Comparison of ENCODE assay signal across 32 cellular contexts in the genomic region with DNA sequence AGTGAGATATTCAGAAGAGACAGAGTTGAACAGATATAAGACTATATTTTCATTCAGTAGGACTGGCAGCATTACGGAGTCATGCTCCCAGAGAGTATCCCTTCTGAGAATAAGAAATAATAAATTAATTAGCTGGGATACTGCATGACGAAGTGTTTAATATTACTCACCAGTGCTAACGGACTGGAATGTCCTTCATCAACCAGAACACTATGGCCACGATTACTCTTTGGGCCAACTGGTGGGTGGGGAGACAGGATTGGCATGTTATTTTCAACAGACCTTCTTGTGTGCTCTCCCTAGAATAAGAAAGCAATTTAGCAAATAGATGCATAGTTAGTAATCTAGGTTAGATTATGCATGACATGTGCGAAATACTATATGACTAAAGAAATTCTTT. TPM values are rescaled to one million over a fixed set of nuclear protein-coding genes. Genes with fewer than 3 reads are reported as not detected.
"Had no signal": no experiment of that assay in that cellular context is flagged by ENCODE, and none has a peak within 500 bp of the region (broad histone marks: within the 10 kb centered on the region; RNA-seq: fewer than 3 reads in every experiment).

No MANE protein-coding gene starts in this region.

- H3K27ac ChIP-seq: coronary artery, dorsolateral prefrontal cortex, epithelial cell of prostate, esophagus squamous epithelium, gastrocnemius medialis, heart right ventricle, left lung, lower lobe of right lung had no signal

- H3K4me3 Mint-ChIP-seq: mesothelial cell of epicardium; naive thymus-derived CD4-positive, alpha-beta T cell had no signal

- H3K27me3 ChIP-seq: dorsolateral prefrontal cortex, esophagus squamous epithelium, gastrocnemius medialis, left lung had no signal

- H3K36me3 ChIP-seq: esophagus squamous epithelium, gastrocnemius medialis, heart right ventricle, left lung, lower lobe of right lung had no signal

- H3K36me3 Mint-ChIP-seq: mesothelial cell of epicardium had no signal

- ATAC-seq: esophagus mucosa; gastrocnemius medialis; heart right ventricle; left cardiac atrium; left ventricle myocardium superior; lower lobe of right lung; mucosa of descending colon; naive thymus-derived CD4-positive, alpha-beta T cell had no signal

- H3K9me3 ChIP-seq: esophagus squamous epithelium, gastrocnemius medialis, heart right ventricle, left lung, lower lobe of right lung, mucosa of descending colon had no signal

- DNase-seq: dermis blood vessel endothelial cell; dorsolateral prefrontal cortex; effector CD4-positive, alpha-beta T cell; effector memory CD4-positive, alpha-beta T cell; erythroblast; esophagus squamous epithelium; foreskin fibroblast; foreskin melanocyte; gastrocnemius medialis; glutamatergic neuron; head of caudate nucleus; heart right ventricle; hippocampal formation; left cardiac atrium; left lung; left ventricle myocardium superior; lower lobe of right lung; mesenchymal stem cell; mucosa of descending colon; naive thymus-derived CD4-positive, alpha-beta T cell had no signal

- H3K4me1 ChIP-seq: esophagus squamous epithelium, gastrocnemius medialis, heart right ventricle, lower lobe of right lung had no signal

- H3K4me3 ChIP-seq: coronary artery, dorsolateral prefrontal cortex, esophagus squamous epithelium, gastrocnemius medialis, heart right ventricle, left lung, lower lobe of right lung, mucosa of descending colon had no signal

- H3K27ac Mint-ChIP-seq: mesothelial cell of epicardium; naive thymus-derived CD4-positive, alpha-beta T cell had no signal

- H3K4me1 Mint-ChIP-seq: mesothelial cell of epicardium; naive thymus-derived CD4-positive, alpha-beta T cell had no signal

- H3K9me3 Mint-ChIP-seq: mesothelial cell of epicardium had no signal

RNA-seq across cellular contexts. Expression of a gene that starts 32.4 kb away (rescaled TPM):
- total RNA-seq: endothelial cell of umbilical vein; esophagus mucosa; esophagus squamous epithelium; gastrocnemius medialis; glomerular endothelial cell; kidney epithelial cell; left cardiac atrium; left ventricle myocardium superior; lower leg skin; lung microvascular endothelial cell; mesenteric fat pad; mesothelial cell of epicardium; naive thymus-derived CD4-positive, alpha-beta T cell had no signal
- polyA plus RNA-seq: endothelial cell of umbilical vein; fibroblast of lung; keratinocyte; naive thymus-derived CD4-positive, alpha-beta T cell had no signal
